9 cellular contexts compared by ENCODE assay signal in the genomic region with DNA sequence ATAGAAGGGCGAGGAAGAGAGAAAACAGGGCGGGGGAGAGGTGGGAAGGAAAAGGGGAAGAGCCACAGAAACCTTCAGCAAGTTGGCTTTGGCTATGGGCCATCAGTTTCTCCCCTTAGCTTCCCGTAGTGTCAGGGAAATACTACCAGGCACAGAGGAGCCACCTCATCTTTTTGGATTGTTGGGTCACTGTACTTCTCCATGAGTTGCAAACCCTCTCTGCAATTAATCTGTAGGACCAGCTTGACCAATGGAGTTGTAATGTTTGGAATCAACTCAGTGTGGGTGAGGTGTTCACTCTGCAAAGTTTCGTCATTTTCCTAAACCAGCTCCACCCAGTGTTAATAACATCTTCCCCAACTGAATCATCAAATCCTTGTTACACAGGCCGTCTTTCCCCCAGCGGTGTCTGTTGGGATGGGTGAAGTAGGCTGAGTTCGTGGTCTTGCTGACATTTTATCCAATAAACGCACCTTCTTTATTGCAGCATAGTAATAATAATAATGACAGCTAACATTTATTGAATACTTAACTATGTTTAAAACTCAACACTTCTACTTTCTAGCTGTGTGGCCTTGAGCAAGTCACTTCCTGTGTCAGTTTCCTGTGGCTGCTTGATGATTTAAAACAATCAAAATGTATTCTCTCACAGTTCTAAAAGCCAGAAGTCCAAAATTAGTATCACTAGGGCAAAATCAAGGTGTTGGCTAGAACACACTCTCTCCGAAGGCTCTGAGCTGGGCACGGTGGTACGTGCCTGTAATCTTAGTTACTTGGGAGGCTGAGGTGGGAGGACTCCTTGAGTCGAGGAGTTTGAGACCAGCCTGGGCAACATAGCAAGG. TPM values are rescaled to one million over a fixed set of nuclear protein-coding genes. Genes with fewer than 3 reads are reported as not detected.
DNase-seq lines count a peak whose midpoint lies in the region; ATAC-seq and TF ChIP-seq lines count a peak whose summit lies in the region.
"Had no signal": no experiment of that assay in that cellular context is flagged by ENCODE, and none has a peak within 500 bp of the region (broad histone marks: within the 10 kb centered on the region; RNA-seq: fewer than 3 reads in every experiment).

No MANE protein-coding gene starts in this region.

- peaks cover 5% of the 10 kb centered on the region for H3K27me3 Mint-ChIP-seq in activated CD4-positive, alpha-beta T cell treated with anti-CD3 and anti-CD28 coated beads, Interleukin-2, amount 10 ng/mL, durations not matched to agents 7 days and 5 days

- TF ChIP-seq EP300 in suprapubic skin (IDR thresholded peaks at IDR 0.05), result no peak

- H3K79me2 ChIP-seq in ACC112 (ENCODE audit: control insufficient read depth, insufficient read depth, low read length, unreplicated experiment), result no peaks in the 10 kb centered on the region

- H3K27ac ChIP-seq in ACC112 (ENCODE audit: low read depth, low read length), result peak overlapping the region; percentile 90
- H3K27ac ChIP-seq in suprapubic skin, result peak overlapping the region; percentile 83

- CTCF ChIA-PET in activated CD4-positive, alpha-beta T cell treated with anti-CD3 and anti-CD28 coated beads, Interleukin-2, amount 10 ng/mL, durations not matched to agents 7 days and 5 days (lab: Charles Lee), result interaction anchor here (1.0 to 1.6 kb wide), 2 partner anchors 16 to 370 kb away, joined by 3 to 4 read pairs; no protein-coding TSS in a partner anchor

- H2AFZ ChIP-seq in ACC112 (ENCODE audit: low read length, unreplicated experiment), result no peak overlapping the region

- 33% methylated on average over 12 of the region's 12 CpGs for WGBS in suprapubic skin

- H3K36me3 ChIP-seq in ACC112 (ENCODE audit: insufficient read depth, low read length), result no peaks in the 10 kb centered on the region
- no peaks in the 10 kb centered on the region for H3K36me3 ChIP-seq in suprapubic skin

- POLR2A ChIA-PET in activated CD4-positive, alpha-beta T cell treated with anti-CD3 and anti-CD28 coated beads, Interleukin-2, amount 10 ng/mL, durations not matched to agents 7 days and 5 days (lab: Charles Lee), result interaction anchor here (0.7 kb wide), 1 partner anchor 171 kb away, joined by 3 read pairs; no protein-coding TSS in a partner anchor

- H3K9me3 ChIP-seq in suprapubic skin, result no peaks in the 10 kb centered on the region

- peak overlapping the region; percentile 53 for H3K4me3 Mint-ChIP-seq in activated CD4-positive, alpha-beta T cell treated with anti-CD3 and anti-CD28 coated beads, Interleukin-2, amount 10 ng/mL, durations not matched to agents 7 days and 5 days

- TF ChIP-seq POLR2A in suprapubic skin (IDR thresholded peaks at IDR 0.05), result no peak

- H3K9me3 Mint-ChIP-seq in activated CD4-positive, alpha-beta T cell treated with anti-CD3 and anti-CD28 coated beads, Interleukin-2, amount 10 ng/mL, durations not matched to agents 7 days and 5 days, result no peaks in the 10 kb centered on the region

- intact Hi-C loops in Right ventricle myocardium superior (cut with DNase I), result no loop called here

- DNase-seq in HFF-Myc (ENCODE audit: extremely low read depth, low read depth) (peak; percentile 68), Right ventricle myocardium superior (no peak), suprapubic skin (ENCODE audit: low spot score in 2 of 2) (no peak), NCI-H187 (lab: John Stamatoyannopoulos, UW) (no peak)
- DNase-seq in activated CD4-positive, alpha-beta T cell treated with anti-CD3 and anti-CD28 coated beads, Interleukin-2, amount 10 ng/mL, durations not matched to agents 7 days and 5 days, result peak; percentile 24

- peaks cover 3% of the 10 kb centered on the region for H3K36me3 Mint-ChIP-seq in activated CD4-positive, alpha-beta T cell treated with anti-CD3 and anti-CD28 coated beads, Interleukin-2, amount 10 ng/mL, durations not matched to agents 7 days and 5 days (ENCODE audit: low read depth)
- H3K36me3 Mint-ChIP-seq: brain had no signal

- H3K4me1 ChIP-seq in ACC112 (ENCODE audit: control insufficient read depth, insufficient read depth, low read length, unreplicated experiment) (peaks cover 23% of the 10 kb centered on the region), suprapubic skin (peaks cover 51% of the 10 kb centered on the region)

- H3K27me3 ChIP-seq in ACC112 (ENCODE audit: insufficient read depth, low read length) (no peaks in the 10 kb centered on the region), suprapubic skin (no peaks in the 10 kb centered on the region)

- TF ChIP-seq CTCF in HFF-Myc (IDR thresholded peaks at IDR 0.05; ENCODE audit: low read depth, low read length, missing control alignments), result no peak
- no peak for TF ChIP-seq CTCF in suprapubic skin (IDR thresholded peaks at IDR 0.05)

- H3K27ac Mint-ChIP-seq in activated CD4-positive, alpha-beta T cell treated with anti-CD3 and anti-CD28 coated beads, Interleukin-2, amount 10 ng/mL, durations not matched to agents 7 days and 5 days, result peak overlapping the region; percentile 99

- H3K4me3 ChIP-seq in ACC112 (ENCODE audit: low read depth, low read length), result no peak overlapping the region
- H3K4me3 ChIP-seq in HFF-Myc (replicated peaks; ENCODE audit: low read depth, low read length), result no peak overlapping the region
- H3K4me3 ChIP-seq in suprapubic skin, result no peak overlapping the region

- ATAC-seq in Right ventricle myocardium superior (ENCODE audit: poor library complexity), result peak; percentile 63
- no peak for ATAC-seq in HG03469 (IDR thresholded peaks at IDR 0.05; ENCODE audit: unreplicated experiment)
- ATAC-seq in HG03565 (IDR thresholded peaks at IDR 0.05; ENCODE audit: unreplicated experiment), result no peak

- H3K4me1 Mint-ChIP-seq in activated CD4-positive, alpha-beta T cell treated with anti-CD3 and anti-CD28 coated beads, Interleukin-2, amount 10 ng/mL, durations not matched to agents 7 days and 5 days, result peaks cover 45% of the 10 kb centered on the region

RNA-seq across cellular contexts. Expression of a gene that starts 8.1 kb away (rescaled TPM):
- total RNA-seq in activated CD4-positive, alpha-beta T cell treated with anti-CD3 and anti-CD28 coated beads, Interleukin-2, amount 10 ng/mL, durations not matched to agents 7 days and 5 days, result 10 to 100 TPM; 17.6 to 20.7 TPM
- total RNA-seq in Right ventricle myocardium superior, result 18.6 TPM
- total RNA-seq in suprapubic skin, result 100 to 1,000 TPM; 207 to 654 (median 526) TPM

RNA-seq across cellular contexts. Expression of a gene that starts 11.7 kb away (rescaled TPM):
- total RNA-seq in activated CD4-positive, alpha-beta T cell treated with anti-CD3 and anti-CD28 coated beads, Interleukin-2, amount 10 ng/mL, durations not matched to agents 7 days and 5 days, result 10 to 100 TPM; 27.9 to 36.0 TPM
- 8.3 TPM for total RNA-seq in Right ventricle myocardium superior
- 10 to 100 TPM; 22.6 to 96.4 (median 36.6) TPM for total RNA-seq in suprapubic skin

RNA-seq across cellular contexts. Expression of a gene that starts 55.2 kb away (rescaled TPM):
- under 1 TPM in 1 of 2 experiments, not detected in 1; 0.17 TPM for total RNA-seq in activated CD4-positive, alpha-beta T cell treated with anti-CD3 and anti-CD28 coated beads, Interleukin-2, amount 10 ng/mL, durations not matched to agents 7 days and 5 days
- total RNA-seq in Right ventricle myocardium superior (0.35 TPM), suprapubic skin (10 to 100 TPM in 1 of 4 donors, 1 to 10 TPM in 3; 4.0 to 11.9 (median 5.4) TPM)

Comparison
In these comparisons a context has a peak if more than half of its experiments do, and no peak if none do; other contexts are left out.
1. DNase-seq: peak in HFF-Myc (single experiment) and activated CD4-positive, alpha-beta T cell treated with anti-CD3 and anti-CD28 coated beads, Interleukin-2, amount 10 ng/mL, durations not matched to agents 7 days and 5 days (single experiment); none in Right ventricle myocardium superior (single experiment), suprapubic skin (0 of 2) and NCI-H187 (0 of 2).
2. RNA of a gene that starts 8.1 kb away (total RNA-seq): 207 to 654 TPM in suprapubic skin; 17.6 to 20.7 TPM in activated CD4-positive, alpha-beta T cell treated with anti-CD3 and anti-CD28 coated beads, Interleukin-2, amount 10 ng/mL, durations not matched to agents 7 days and 5 days and 18.6 TPM in Right ventricle myocardium superior (single experiment); every median in the first group is over 4 times any median in the second.